ENCODE assay signal across 2 cellular contexts in genomic region chr1:59831529-59831928, GRCh38.
TF ChIP-seq lines count a peak whose summit lies in the region.

No MANE protein-coding gene starts in this region.

TF ChIP-seq in HEK293T, 16 proteins besides CTCF, POLR2A, EP300 and RAD21 (continued from another document):
- TF ChIP-seq CTBP1 (IDR thresholded peaks at IDR 0.05; ENCODE audit: borderline replicate concordance): no peak
- TF ChIP-seq NFRKB (IDR thresholded peaks at IDR 0.05): no peak
- no peak for TF ChIP-seq FOXK2 (IDR thresholded peaks at IDR 0.05)

TF ChIP-seq in endothelial cell of umbilical vein, 7 proteins besides CTCF, POLR2A, EP300 and RAD21 (continued from another document):
- TF ChIP-seq MAX (IDR thresholded peaks at IDR 0.05; ENCODE audit: insufficient read depth, insufficient read length) (no peak), FOS (IDR thresholded peaks at IDR 0.05; ENCODE audit: borderline replicate concordance, insufficient read depth, low read length) (no peak)
